1 cellular context compared by ENCODE assay signal in the genomic region with DNA sequence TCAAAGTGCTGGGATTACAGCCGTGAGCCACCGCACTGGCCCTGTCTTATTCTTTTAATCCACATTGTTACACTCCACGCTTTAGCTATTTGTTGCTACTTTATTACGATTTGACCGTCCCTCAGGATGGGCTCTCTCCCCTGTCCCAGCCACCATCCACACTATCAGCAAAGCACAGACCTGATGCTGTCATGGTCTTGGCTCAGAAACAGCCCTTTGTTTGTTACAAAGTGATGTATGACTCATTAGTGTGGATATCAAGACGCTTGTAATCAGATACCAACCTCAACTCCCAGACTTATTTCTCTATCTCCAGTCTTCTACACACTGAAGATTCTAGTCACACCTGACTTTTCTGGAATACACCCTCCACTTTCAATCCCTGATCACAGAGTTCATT.
A peak's percentile ranks its signal among the peaks of the same experiment; 100 is the strongest.
TF ChIP-seq lines count a peak whose summit lies in the region.

No MANE protein-coding gene starts in this region.

TF ChIP-seq in K562, 482 proteins besides CTCF, POLR2A, EP300 and RAD21 (continued from another document and continues in another):
- TF ChIP-seq, protein P1, sequence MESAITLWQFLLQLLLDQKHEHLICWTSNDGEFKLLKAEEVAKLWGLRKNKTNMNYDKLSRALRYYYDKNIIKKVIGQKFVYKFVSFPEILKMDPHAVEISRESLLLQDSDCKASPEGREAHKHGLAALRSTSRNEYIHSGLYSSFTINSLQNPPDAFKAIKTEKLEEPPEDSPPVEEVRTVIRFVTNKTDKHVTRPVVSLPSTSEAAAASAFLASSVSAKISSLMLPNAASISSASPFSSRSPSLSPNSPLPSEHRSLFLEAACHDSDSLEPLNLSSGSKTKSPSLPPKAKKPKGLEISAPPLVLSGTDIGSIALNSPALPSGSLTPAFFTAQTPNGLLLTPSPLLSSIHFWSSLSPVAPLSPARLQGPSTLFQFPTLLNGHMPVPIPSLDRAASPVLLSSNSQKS (CRISPR knock-in tag; IDR thresholded peaks at IDR 0.05), result no peak
- TF ChIP-seq NCOR1 (IDR thresholded peaks at IDR 0.05) (0 out of 2 replicates have a peak, but pooled peaks have one; percentile 15), ZNF408 (CRISPR knock-in tag; IDR thresholded peaks at IDR 0.05; ENCODE audit: low read depth) (no peak), KLF13 (tag; IDR thresholded peaks at IDR 0.05; ENCODE audit: borderline replicate concordance, low read depth) (no peak), RB1 (IDR thresholded peaks at IDR 0.05; ENCODE audit: low read depth) (no peak), HIVEP1 (CRISPR knock-in tag; IDR thresholded peaks at IDR 0.05) (no peak), HDGF (IDR thresholded peaks at IDR 0.05) (no peak), ELF2 (CRISPR knock-in tag; IDR thresholded peaks at IDR 0.05) (no peak), ASH1L (IDR thresholded peaks at IDR 0.05; ENCODE audit: borderline replicate concordance, low read depth, partially characterized antibody) (no peak), HLTF (IDR thresholded peaks at IDR 0.05) (no peak), LCOR (CRISPR knock-in tag; IDR thresholded peaks at IDR 0.05) (no peak), ELF4 (CRISPR knock-in tag; IDR thresholded peaks at IDR 0.05) (no peak), ZNF197 (CRISPR knock-in tag; IDR thresholded peaks at IDR 0.05; ENCODE audit: low read depth) (no peak), SRSF1 (IDR thresholded peaks at IDR 0.05; ENCODE audit: low read depth, low read length) (no peak), ATF7 (IDR thresholded peaks at IDR 0.05) (peak; percentile 52), NR2F6 (CRISPR knock-in tag; IDR thresholded peaks at IDR 0.05) (no peak), ESRRA (IDR thresholded peaks at IDR 0.05; ENCODE audit: borderline replicate concordance, low read depth) (no peak), ZNF436 (CRISPR knock-in tag; IDR thresholded peaks at IDR 0.05) (no peak), CBX3 (IDR thresholded peaks at IDR 0.05; ENCODE audit: borderline replicate concordance in 1 of 2, low read length in 2 of 2) (no peak), ZFP30 (CRISPR knock-in tag; IDR thresholded peaks at IDR 0.05; ENCODE audit: borderline replicate concordance) (no peak), STAT5B (CRISPR knock-in tag; IDR thresholded peaks at IDR 0.05) (no peak), POLR2AphosphoS5 (IDR thresholded peaks at IDR 0.05; ENCODE audit: control insufficient read depth, insufficient read depth, low read depth, low read length) (0 out of 2 replicates have a peak, but pooled peaks have one; percentile 29), NFIC (IDR thresholded peaks at IDR 0.05) (peak; percentile 76), ILF3 (IDR thresholded peaks at IDR 0.05; ENCODE audit: borderline replicate concordance) (no peak), CBFA2T2 (conservative IDR thresholded peaks at IDR 0.05) (peak; percentile 58), ZNF3 (CRISPR knock-in tag; IDR thresholded peaks at IDR 0.05) (no peak), SMARCE1 (IDR thresholded peaks at IDR 0.05) (peak; percentile 85; the same call in 1 of the 2 replicates), FOSL1 (tag; conservative IDR thresholded peaks at IDR 0.05) (peak; percentile 83), TAL1 (IDR thresholded peaks at IDR 0.05) (peak; percentile 58), FOXA1 (IDR thresholded peaks at IDR 0.05; ENCODE audit: borderline replicate concordance) (no peak), RBFOX2 (IDR thresholded peaks at IDR 0.05; ENCODE audit: low read depth, low read length) (no peak), PCBP2 (IDR thresholded peaks at IDR 0.05; ENCODE audit: low read depth, low read length, poor library complexity, severe bottlenecking) (no peak), CREM (IDR thresholded peaks at IDR 0.05; ENCODE audit: low read depth) (no peak), IFI16 (CRISPR knock-in tag; IDR thresholded peaks at IDR 0.05) (no peak), ZNF764 (CRISPR knock-in tag; IDR thresholded peaks at IDR 0.05; ENCODE audit: low read depth) (no peak), EHMT2 (IDR thresholded peaks at IDR 0.05) (no peak), CTBP1 (IDR thresholded peaks at IDR 0.05; ENCODE audit: borderline replicate concordance) (peak; percentile 49; the same call in 1 of the 2 replicates), MEF2A (IDR thresholded peaks at IDR 0.05; ENCODE audit: control insufficient read depth, low read depth, low read length) (no peak), DMBX1 (CRISPR knock-in tag; IDR thresholded peaks at IDR 0.05; ENCODE audit: borderline replicate concordance) (no peak), TSC22D4 (tag; IDR thresholded peaks at IDR 0.05) (no peak), OTX1 (CRISPR knock-in tag; IDR thresholded peaks at IDR 0.05) (no peak)
- TF ChIP-seq, protein P2, sequence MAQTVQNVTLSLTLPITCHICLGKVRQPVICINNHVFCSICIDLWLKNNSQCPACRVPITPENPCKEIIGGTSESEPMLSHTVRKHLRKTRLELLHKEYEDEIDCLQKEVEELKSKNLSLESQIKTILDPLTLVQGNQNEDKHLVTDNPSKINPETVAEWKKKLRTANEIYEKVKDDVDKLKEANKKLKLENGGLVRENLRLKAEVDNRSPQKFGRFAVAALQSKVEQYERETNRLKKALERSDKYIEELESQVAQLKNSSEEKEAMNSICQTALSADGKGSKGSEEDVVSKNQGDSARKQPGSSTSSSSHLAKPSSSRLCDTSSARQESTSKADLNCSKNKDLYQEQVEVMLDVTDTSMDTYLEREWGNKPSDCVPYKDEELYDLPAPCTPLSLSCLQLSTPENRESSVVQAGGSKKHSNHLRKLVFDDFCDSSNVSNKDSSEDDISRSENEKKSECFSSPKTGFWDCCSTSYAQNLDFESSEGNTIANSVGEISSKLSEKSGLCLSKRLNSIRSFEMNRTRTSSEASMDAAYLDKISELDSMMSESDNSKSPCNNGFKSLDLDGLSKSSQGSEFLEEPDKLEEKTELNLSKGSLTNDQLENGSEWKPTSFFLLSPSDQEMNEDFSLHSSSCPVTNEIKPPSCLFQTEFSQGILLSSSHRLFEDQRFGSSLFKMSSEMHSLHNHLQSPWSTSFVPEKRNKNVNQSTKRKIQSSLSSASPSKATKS (CRISPR knock-in tag; IDR thresholded peaks at IDR 0.05), result no peak
- TF ChIP-seq, protein P3, sequence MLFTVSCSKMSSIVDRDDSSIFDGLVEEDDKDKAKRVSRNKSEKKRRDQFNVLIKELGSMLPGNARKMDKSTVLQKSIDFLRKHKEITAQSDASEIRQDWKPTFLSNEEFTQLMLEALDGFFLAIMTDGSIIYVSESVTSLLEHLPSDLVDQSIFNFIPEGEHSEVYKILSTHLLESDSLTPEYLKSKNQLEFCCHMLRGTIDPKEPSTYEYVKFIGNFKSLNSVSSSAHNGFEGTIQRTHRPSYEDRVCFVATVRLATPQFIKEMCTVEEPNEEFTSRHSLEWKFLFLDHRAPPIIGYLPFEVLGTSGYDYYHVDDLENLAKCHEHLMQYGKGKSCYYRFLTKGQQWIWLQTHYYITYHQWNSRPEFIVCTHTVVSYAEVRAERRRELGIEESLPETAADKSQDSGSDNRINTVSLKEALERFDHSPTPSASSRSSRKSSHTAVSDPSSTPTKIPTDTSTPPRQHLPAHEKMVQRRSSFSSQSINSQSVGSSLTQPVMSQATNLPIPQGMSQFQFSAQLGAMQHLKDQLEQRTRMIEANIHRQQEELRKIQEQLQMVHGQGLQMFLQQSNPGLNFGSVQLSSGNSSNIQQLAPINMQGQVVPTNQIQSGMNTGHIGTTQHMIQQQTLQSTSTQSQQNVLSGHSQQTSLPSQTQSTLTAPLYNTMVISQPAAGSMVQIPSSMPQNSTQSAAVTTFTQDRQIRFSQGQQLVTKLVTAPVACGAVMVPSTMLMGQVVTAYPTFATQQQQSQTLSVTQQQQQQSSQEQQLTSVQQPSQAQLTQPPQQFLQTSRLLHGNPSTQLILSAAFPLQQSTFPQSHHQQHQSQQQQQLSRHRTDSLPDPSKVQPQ (CRISPR knock-in tag; IDR thresholded peaks at IDR 0.05; ENCODE audit: borderline replicate concordance), result no peak
- TF ChIP-seq, protein P4, sequence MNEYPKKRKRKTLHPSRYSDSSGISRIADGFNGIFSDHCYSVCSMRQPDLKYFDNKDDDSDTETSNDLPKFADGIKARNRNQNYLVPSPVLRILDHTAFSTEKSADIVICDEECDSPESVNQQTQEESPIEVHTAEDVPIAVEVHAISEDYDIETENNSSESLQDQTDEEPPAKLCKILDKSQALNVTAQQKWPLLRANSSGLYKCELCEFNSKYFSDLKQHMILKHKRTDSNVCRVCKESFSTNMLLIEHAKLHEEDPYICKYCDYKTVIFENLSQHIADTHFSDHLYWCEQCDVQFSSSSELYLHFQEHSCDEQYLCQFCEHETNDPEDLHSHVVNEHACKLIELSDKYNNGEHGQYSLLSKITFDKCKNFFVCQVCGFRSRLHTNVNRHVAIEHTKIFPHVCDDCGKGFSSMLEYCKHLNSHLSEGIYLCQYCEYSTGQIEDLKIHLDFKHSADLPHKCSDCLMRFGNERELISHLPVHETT (CRISPR knock-in tag; conservative IDR thresholded peaks at IDR 0.05 in 1 of 2, IDR thresholded peaks at IDR 0.05 in 1 of 2), result no peak
- TF ChIP-seq, protein P5, sequence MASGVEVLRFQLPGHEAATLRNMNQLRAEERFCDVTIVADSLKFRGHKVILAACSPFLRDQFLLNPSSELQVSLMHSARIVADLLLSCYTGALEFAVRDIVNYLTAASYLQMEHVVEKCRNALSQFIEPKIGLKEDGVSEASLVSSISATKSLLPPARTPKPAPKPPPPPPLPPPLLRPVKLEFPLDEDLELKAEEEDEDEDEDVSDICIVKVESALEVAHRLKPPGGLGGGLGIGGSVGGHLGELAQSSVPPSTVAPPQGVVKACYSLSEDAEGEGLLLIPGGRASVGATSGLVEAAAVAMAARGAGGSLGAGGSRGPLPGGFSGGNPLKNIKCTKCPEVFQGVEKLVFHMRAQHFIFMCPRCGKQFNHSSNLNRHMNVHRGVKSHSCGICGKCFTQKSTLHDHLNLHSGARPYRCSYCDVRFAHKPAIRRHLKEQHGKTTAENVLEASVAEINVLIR (CRISPR knock-in tag; IDR thresholded peaks at IDR 0.05), result no peak
- TF ChIP-seq, protein P6, sequence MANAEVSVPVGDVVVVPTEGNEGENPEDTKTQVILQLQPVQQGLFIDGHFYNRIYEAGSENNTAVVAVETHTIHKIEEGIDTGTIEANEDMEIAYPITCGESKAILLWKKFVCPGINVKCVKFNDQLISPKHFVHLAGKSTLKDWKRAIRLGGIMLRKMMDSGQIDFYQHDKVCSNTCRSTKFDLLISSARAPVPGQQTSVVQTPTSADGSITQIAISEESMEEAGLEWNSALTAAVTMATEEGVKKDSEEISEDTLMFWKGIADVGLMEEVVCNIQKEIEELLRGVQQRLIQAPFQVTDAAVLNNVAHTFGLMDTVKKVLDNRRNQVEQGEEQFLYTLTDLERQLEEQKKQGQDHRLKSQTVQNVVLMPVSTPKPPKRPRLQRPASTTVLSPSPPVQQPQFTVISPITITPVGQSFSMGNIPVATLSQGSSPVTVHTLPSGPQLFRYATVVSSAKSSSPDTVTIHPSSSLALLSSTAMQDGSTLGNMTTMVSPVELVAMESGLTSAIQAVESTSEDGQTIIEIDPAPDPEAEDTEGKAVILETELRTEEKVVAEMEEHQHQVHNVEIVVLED (CRISPR knock-in tag; IDR thresholded peaks at IDR 0.05), result no peak
- TF ChIP-seq, protein P7, sequence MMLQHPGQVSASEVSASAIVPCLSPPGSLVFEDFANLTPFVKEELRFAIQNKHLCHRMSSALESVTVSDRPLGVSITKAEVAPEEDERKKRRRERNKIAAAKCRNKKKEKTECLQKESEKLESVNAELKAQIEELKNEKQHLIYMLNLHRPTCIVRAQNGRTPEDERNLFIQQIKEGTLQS (IDR thresholded peaks at IDR 0.05), result peak; percentile 82
- TF ChIP-seq, protein P7 (CRISPR knock-in tag; conservative IDR thresholded peaks at IDR 0.05), result no peak
- TF ChIP-seq, protein P8, sequence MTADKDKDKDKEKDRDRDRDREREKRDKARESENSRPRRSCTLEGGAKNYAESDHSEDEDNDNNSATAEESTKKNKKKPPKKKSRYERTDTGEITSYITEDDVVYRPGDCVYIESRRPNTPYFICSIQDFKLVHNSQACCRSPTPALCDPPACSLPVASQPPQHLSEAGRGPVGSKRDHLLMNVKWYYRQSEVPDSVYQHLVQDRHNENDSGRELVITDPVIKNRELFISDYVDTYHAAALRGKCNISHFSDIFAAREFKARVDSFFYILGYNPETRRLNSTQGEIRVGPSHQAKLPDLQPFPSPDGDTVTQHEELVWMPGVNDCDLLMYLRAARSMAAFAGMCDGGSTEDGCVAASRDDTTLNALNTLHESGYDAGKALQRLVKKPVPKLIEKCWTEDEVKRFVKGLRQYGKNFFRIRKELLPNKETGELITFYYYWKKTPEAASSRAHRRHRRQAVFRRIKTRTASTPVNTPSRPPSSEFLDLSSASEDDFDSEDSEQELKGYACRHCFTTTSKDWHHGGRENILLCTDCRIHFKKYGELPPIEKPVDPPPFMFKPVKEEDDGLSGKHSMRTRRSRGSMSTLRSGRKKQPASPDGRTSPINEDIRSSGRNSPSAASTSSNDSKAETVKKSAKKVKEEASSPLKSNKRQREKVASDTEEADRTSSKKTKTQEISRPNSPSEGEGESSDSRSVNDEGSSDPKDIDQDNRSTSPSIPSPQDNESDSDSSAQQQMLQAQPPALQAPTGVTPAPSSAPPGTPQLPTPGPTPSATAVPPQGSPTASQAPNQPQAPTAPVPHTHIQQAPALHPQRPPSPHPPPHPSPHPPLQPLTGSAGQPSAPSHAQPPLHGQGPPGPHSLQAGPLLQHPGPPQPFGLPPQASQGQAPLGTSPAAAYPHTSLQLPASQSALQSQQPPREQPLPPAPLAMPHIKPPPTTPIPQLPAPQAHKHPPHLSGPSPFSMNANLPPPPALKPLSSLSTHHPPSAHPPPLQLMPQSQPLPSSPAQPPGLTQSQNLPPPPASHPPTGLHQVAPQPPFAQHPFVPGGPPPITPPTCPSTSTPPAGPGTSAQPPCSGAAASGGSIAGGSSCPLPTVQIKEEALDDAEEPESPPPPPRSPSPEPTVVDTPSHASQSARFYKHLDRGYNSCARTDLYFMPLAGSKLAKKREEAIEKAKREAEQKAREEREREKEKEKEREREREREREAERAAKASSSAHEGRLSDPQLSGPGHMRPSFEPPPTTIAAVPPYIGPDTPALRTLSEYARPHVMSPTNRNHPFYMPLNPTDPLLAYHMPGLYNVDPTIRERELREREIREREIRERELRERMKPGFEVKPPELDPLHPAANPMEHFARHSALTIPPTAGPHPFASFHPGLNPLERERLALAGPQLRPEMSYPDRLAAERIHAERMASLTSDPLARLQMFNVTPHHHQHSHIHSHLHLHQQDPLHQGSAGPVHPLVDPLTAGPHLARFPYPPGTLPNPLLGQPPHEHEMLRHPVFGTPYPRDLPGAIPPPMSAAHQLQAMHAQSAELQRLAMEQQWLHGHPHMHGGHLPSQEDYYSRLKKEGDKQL (CRISPR knock-in tag; IDR thresholded peaks at IDR 0.05; ENCODE audit: borderline replicate concordance), result no peak
- TF ChIP-seq, protein P9, sequence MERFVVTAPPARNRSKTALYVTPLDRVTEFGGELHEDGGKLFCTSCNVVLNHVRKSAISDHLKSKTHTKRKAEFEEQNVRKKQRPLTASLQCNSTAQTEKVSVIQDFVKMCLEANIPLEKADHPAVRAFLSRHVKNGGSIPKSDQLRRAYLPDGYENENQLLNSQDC (CRISPR knock-in tag; IDR thresholded peaks at IDR 0.05), result no peak
